In genomic region chr1:48187969-48188563, GRCh38 we compare ENCODE assay signal across 2 cellular contexts.
TF ChIP-seq lines count a peak whose summit lies in the region.

No MANE protein-coding gene starts in this region.

TF ChIP-seq in HepG2, 621 proteins besides CTCF, POLR2A, EP300 and RAD21 (continued from another document):
- TF ChIP-seq ZNF776 (CRISPR knock-in tag; IDR thresholded peaks at IDR 0.05), result no peak
TF ChIP-seq in HepG2: peak in this region for 1.

TF ChIP-seq in HEK293, 187 proteins besides CTCF, POLR2A, EP300 and RAD21 (continued from another document and continues in another):
- TF ChIP-seq SETDB1 (IDR thresholded peaks at IDR 0.05; ENCODE audit: insufficient read length, low read length), result peak; percentile 100
- peak; percentile 67; the same call in 1 of the 2 replicates for TF ChIP-seq ZNF626 (tag by site-specific recombination; IDR thresholded peaks at IDR 0.05)
- no peak for TF ChIP-seq ZNF610 (tag by site-specific recombination; IDR thresholded peaks at IDR 0.05; ENCODE audit: borderline replicate concordance)
- TF ChIP-seq ZBTB10 (tag by site-specific recombination; IDR thresholded peaks at IDR 0.05), result no peak
- no peak for TF ChIP-seq ZNF341 (tag by site-specific recombination; IDR thresholded peaks at IDR 0.05; ENCODE audit: low read depth)
- no peak for TF ChIP-seq ZNF140 (tag by site-specific recombination; IDR thresholded peaks at IDR 0.05)
- no peak for TF ChIP-seq ZNF664 (tag by site-specific recombination; IDR thresholded peaks at IDR 0.05)
- TF ChIP-seq, protein P1, sequence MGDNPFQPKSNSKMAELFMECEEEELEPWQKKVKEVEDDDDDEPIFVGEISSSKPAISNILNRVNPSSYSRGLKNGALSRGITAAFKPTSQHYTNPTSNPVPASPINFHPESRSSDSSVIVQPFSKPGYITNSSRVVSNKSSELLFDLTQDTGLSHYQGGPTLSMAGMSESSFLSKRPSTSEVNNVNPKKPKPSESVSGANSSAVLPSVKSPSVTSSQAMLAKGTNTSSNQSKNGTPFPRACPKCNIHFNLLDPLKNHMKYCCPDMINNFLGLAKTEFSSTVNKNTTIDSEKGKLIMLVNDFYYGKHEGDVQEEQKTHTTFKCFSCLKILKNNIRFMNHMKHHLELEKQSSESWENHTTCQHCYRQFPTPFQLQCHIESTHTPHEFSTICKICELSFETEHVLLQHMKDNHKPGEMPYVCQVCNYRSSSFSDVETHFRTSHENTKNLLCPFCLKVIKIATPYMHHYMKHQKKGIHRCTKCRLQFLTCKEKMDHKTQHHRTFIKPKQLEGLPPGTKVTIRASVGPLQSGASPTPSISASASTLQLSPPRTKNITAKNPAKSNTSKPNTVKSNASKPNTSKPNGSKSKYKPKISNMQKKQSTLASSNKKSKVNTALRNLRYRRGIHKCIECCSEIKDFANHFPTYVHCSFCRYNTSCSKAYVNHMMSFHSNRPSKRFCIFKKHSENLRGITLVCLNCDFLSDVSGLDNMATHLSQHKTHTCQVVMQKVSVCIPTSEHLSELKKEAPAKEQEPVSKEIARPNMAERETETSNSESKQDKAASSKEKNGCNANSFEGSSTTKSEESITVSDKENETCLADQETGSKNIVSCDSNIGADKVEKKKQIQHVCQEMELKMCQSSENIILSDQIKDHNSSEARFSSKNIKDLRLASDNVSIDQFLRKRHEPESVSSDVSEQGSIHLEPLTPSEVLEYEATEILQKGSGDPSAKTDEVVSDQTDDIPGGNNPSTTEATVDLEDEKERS (tag by site-specific recombination; IDR thresholded peaks at IDR 0.05), result 0 out of 2 replicates have a peak, but pooled peaks have one; percentile 26
- TF ChIP-seq ZNF221 (tag by site-specific recombination; IDR thresholded peaks at IDR 0.05; ENCODE audit: borderline replicate concordance), result no peak
- TF ChIP-seq ZNF174 (tag by site-specific recombination; IDR thresholded peaks at IDR 0.05), result no peak
- TF ChIP-seq ZNF76 (tag by site-specific recombination; IDR thresholded peaks at IDR 0.05; ENCODE audit: borderline replicate concordance, low read depth), result no peak
- no peak for TF ChIP-seq ZNF776 (tag by site-specific recombination; IDR thresholded peaks at IDR 0.05; ENCODE audit: borderline replicate concordance)
- TF ChIP-seq ZNF146 (tag by site-specific recombination; IDR thresholded peaks at IDR 0.05), result no peak
- TF ChIP-seq ZBTB8A (tag by site-specific recombination; IDR thresholded peaks at IDR 0.05), result no peak
- no peak for TF ChIP-seq ZNF560 (tag by site-specific recombination; IDR thresholded peaks at IDR 0.05; ENCODE audit: borderline replicate concordance)
- peak; percentile 14 for TF ChIP-seq ZNF510 (tag by site-specific recombination; IDR thresholded peaks at IDR 0.05; ENCODE audit: insufficient replicate concordance)
- TF ChIP-seq, protein P2, sequence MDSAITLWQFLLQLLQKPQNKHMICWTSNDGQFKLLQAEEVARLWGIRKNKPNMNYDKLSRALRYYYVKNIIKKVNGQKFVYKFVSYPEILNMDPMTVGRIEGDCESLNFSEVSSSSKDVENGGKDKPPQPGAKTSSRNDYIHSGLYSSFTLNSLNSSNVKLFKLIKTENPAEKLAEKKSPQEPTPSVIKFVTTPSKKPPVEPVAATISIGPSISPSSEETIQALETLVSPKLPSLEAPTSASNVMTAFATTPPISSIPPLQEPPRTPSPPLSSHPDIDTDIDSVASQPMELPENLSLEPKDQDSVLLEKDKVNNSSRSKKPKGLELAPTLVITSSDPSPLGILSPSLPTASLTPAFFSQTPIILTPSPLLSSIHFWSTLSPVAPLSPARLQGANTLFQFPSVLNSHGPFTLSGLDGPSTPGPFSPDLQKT (IDR thresholded peaks at IDR 0.05; ENCODE audit: borderline replicate concordance, low read depth, low read length), result no peak
- no peak for TF ChIP-seq ZNF692 (tag by site-specific recombination; IDR thresholded peaks at IDR 0.05)
- no peak for TF ChIP-seq ZXDB (tag by site-specific recombination; IDR thresholded peaks at IDR 0.05)
- TF ChIP-seq PRDM2 (tag by site-specific recombination; IDR thresholded peaks at IDR 0.05; ENCODE audit: borderline replicate concordance), result no peak
- TF ChIP-seq, protein P3, sequence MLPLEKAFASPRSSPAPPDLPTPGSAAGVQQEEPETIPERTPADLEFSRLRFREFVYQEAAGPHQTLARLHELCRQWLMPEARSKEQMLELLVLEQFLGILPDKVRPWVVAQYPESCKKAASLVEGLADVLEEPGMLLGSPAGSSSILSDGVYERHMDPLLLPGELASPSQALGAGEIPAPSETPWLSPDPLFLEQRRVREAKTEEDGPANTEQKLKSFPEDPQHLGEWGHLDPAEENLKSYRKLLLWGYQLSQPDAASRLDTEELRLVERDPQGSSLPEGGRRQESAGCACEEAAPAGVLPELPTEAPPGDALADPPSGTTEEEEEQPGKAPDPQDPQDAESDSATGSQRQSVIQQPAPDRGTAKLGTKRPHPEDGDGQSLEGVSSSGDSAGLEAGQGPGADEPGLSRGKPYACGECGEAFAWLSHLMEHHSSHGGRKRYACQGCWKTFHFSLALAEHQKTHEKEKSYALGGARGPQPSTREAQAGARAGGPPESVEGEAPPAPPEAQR (tag by site-specific recombination; IDR thresholded peaks at IDR 0.05), result no peak
- no peak for TF ChIP-seq ZNF596 (tag by site-specific recombination; IDR thresholded peaks at IDR 0.05)
- TF ChIP-seq, protein P4, sequence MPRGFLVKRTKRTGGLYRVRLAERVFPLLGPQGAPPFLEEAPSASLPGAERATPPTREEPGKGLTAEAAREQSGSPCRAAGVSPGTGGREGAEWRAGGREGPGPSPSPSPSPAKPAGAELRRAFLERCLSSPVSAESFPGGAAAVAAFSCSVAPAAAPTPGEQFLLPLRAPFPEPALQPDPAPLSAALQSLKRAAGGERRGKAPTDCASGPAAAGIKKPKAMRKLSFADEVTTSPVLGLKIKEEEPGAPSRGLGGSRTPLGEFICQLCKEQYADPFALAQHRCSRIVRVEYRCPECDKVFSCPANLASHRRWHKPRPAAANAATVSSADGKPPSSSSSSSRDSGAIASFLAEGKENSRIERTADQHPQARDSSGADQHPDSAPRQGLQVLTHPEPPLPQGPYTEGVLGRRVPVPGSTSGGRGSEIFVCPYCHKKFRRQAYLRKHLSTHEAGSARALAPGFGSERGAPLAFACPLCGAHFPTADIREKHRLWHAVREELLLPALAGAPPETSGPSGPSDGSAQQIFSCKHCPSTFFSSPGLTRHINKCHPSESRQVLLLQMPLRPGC (tag by site-specific recombination; IDR thresholded peaks at IDR 0.05), result no peak
- TF ChIP-seq ZNF747 (tag by site-specific recombination; IDR thresholded peaks at IDR 0.05), result no peak
- TF ChIP-seq ZNF670 (tag by site-specific recombination; IDR thresholded peaks at IDR 0.05; ENCODE audit: low read depth), result no peak
- TF ChIP-seq ZBTB11 (tag by site-specific recombination; conservative IDR thresholded peaks at IDR 0.05; ENCODE audit: low read depth), result no peak
- TF ChIP-seq ZNF138 (tag by site-specific recombination; IDR thresholded peaks at IDR 0.05; ENCODE audit: borderline replicate concordance), result no peak
- TF ChIP-seq MYNN (tag by site-specific recombination; IDR thresholded peaks at IDR 0.05; ENCODE audit: borderline replicate concordance), result no peak
- TF ChIP-seq KLF7 (tag by site-specific recombination; IDR thresholded peaks at IDR 0.05; ENCODE audit: borderline replicate concordance), result no peak
- no peak for TF ChIP-seq HOXD13 (CRISPR knock-in tag; IDR thresholded peaks at IDR 0.05; ENCODE audit: borderline replicate concordance)
- no peak for TF ChIP-seq ZNF248 (tag by site-specific recombination; IDR thresholded peaks at IDR 0.05)
- TF ChIP-seq IKZF3 (tag by site-specific recombination; IDR thresholded peaks at IDR 0.05), result no peak
- peak; percentile 99 for TF ChIP-seq TRIM28 (IDR thresholded peaks at IDR 0.05; ENCODE audit: borderline replicate concordance, low read length)
- TF ChIP-seq GLI4 (tag by site-specific recombination; IDR thresholded peaks at IDR 0.05), result no peak
- no peak for TF ChIP-seq SP7 (tag by site-specific recombination; IDR thresholded peaks at IDR 0.05)
- TF ChIP-seq ZFP69B (tag by site-specific recombination; IDR thresholded peaks at IDR 0.05), result no peak
- TF ChIP-seq ZNF426 (tag by site-specific recombination; IDR thresholded peaks at IDR 0.05), result no peak
- TF ChIP-seq ZNF585B (tag by site-specific recombination; IDR thresholded peaks at IDR 0.05), result no peak
- TF ChIP-seq SCRT2 (tag by site-specific recombination; IDR thresholded peaks at IDR 0.05), result no peak
